Comparison of ENCODE assay signal across 8 cellular contexts in the genomic region with DNA sequence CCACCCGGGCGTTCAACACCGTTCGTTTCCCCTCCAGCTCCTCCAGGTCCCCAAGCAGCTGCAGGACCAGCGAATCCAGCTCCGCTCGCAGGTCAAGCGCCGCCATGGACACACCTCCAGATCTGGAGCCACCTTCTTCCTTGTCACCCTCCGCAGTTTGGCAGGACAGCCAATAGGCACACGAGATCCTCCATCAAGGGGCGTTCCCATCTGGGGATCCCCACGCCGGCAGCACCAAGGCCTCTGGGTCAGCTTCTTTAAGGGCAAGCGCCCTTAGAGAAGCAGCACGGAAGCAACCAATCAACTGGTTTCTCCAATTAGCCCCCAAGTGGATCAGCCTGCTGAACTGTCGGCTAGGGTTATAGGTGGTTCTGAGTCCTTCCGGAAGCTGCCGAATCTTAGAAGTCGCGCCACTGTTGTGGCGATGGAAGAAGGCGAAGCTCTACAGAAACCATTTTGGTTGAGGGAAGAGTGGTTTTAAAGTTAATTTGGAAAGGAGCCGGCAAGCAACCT. TPM values are rescaled to one million over a fixed set of nuclear protein-coding genes. Genes with fewer than 3 reads are reported as not detected.
A peak's percentile ranks its signal among the peaks of the same experiment; 100 is the strongest.
DNase-seq lines count a peak whose midpoint lies in the region; ATAC-seq, FAIRE-seq and TF ChIP-seq lines count a peak whose summit lies in the region.

No MANE protein-coding gene starts in this region.

- FAIRE-seq in HepG2 (lab: Jason Lieb, UNC): peak; percentile 83

- no peaks in the 10 kb centered on the region for H3K9me3 Mint-ChIP-seq in CD14-positive monocyte

- TF ChIP-seq RAD21 in HepG2 (CRISPR knock-in tag; IDR thresholded peaks at IDR 0.05): 0 out of 2 replicates have a peak, but pooled peaks have one; percentile 10

- CTCF ChIA-PET in HepG2 (lab: Yijun Ruan, JAX; ENCODE audit: low intra/inter-chr PET ratio, low total read pairs): no interaction called here

- peaks cover 34% of the 10 kb centered on the region for H3K4me1 ChIP-seq in HepG2 (ENCODE audit: insufficient read depth, low read length)

- H3K9me3 ChIP-seq in HepG2 (ENCODE audit: low read length): no peaks in the 10 kb centered on the region

- peak; percentile 81 for ATAC-seq in GM19395 (IDR thresholded peaks at IDR 0.05; ENCODE audit: unreplicated experiment)
- peak; percentile 46 for ATAC-seq in HG03558 (IDR thresholded peaks at IDR 0.05; ENCODE audit: extremely low read depth, unreplicated experiment)
- ATAC-seq in HepG2: peak; percentile 88

- H3K4me3 Mint-ChIP-seq in CD14-positive monocyte: peak overlapping the region; percentile 99 to 100

- H3K9ac ChIP-seq in HepG2 (ENCODE audit: insufficient read depth, low read depth, low read length): peak overlapping the region; percentile 83

- peaks cover 22 to 35% of the 10 kb centered on the region in 2 experiments for H3K36me3 ChIP-seq in HepG2 (replicated peaks in 1 of 2; ENCODE audit: control insufficient read depth in 1 of 2, insufficient read depth in 2 of 2, low read length in 2 of 2)

- peak overlapping the region; percentile 78 to 99 (median 94) for H3K4me3 ChIP-seq in HepG2 (replicated peaks in 1 of 3; ENCODE audit: insufficient read depth in 1 of 3, low read depth in 2 of 3, low read length in 3 of 3)

- TF ChIP-seq POLR2A in HepG2 (IDR thresholded peaks at IDR 0.05; ENCODE audit: insufficient read depth in 1 of 2, low read depth in 2 of 2, low read length in 2 of 2): peak; percentile 73 to 89

- intact Hi-C loops in CD14-positive monocyte (cut with micrococcal nuclease): loop anchor here in 1 of 2 donors (5.0 kb wide), 1 partner anchor 165 kb away; no protein-coding TSS in a partner anchor
- intact Hi-C loops in HepG2 (cut with micrococcal nuclease; ENCODE audit: unreplicated experiment): loop anchor here (1.0 to 5.0 kb wide), 2 partner anchors 13 to 750 kb away; a partner anchor contains a TSS

- TF ChIP-seq CTCF in CD14-positive monocyte (IDR thresholded peaks at IDR 0.05) (no peak), HepG2 (CRISPR knock-in tag; IDR thresholded peaks at IDR 0.05) (no peak)

- H3K27me3 Mint-ChIP-seq in CD14-positive monocyte (ENCODE audit: low read depth in 3 of 3): peaks cover 0 to 4% (median 4%) of the 10 kb centered on the region in 3 donors

- H3K79me2 ChIP-seq in HepG2 (ENCODE audit: insufficient read depth, low read length): peaks cover 23% of the 10 kb centered on the region

- H3K27ac ChIP-seq in HepG2 (ENCODE audit: extremely low read length, insufficient read depth, low read length): peak overlapping the region; percentile 80

- peak overlapping the region; percentile 93 for H2AFZ ChIP-seq in HepG2 (ENCODE audit: low read length)

- peaks cover 58 to 59% of the 10 kb centered on the region in 2 donors for H3K36me3 Mint-ChIP-seq in CD14-positive monocyte

- peaks cover 0 to 4% of the 10 kb centered on the region in 2 experiments; a peak in 1 of 5 replicates for H3K27me3 ChIP-seq in HepG2 (ENCODE audit: control insufficient read depth in 1 of 2, insufficient read depth in 2 of 2, low read length in 2 of 2)

- under 1% methylated on average over 9 of the region's 24 CpGs for WGBS in HepG2 (ENCODE audit: low lambda C conversion rate)

- POLR2A ChIA-PET in HepG2 (lab: Yijun Ruan, JAX): interaction anchor here (0.6 to 4.6 kb wide), 12 partner anchors 9 to 1147 kb away, joined by 3 to 120 read pairs (median 7); a partner anchor contains a TSS

- peak overlapping the region; percentile 97 to 99 (median 99) for H3K27ac Mint-ChIP-seq in CD14-positive monocyte

- TSS peak; percentile 75 for BruUV-seq in HepG2 (replicated peaks; lab: Mats Ljungman, UMichigan)

- H4K20me1 ChIP-seq in HepG2 (ENCODE audit: insufficient read depth, low read length): no peaks in the 10 kb centered on the region; the same call in 1 of the 2 replicates

- TF ChIP-seq EP300 in HepG2 (IDR thresholded peaks at IDR 0.05; ENCODE audit: low read depth in 2 of 2, low read length in 2 of 2) (no peak), HepG2 (CRISPR knock-in tag; IDR thresholded peaks at IDR 0.05; ENCODE audit: borderline replicate concordance) (no peak)

- peaks cover 27% of the 10 kb centered on the region for H3K4me1 Mint-ChIP-seq in CD14-positive monocyte

- in situ Hi-C loops in HepG2 (cut with HindIII; ENCODE audit: extremely low pct_ligation_motif_present, low pct_unique_long_range_greater_than_20kb): no loop called here

- peak overlapping the region; percentile 89 for H3K4me2 ChIP-seq in HepG2 (ENCODE audit: low read depth, low read length)

- DNase-seq in CD14-positive monocyte (ENCODE audit: low spot score) (peak; percentile 84), NCI-H748 (lab: John Stamatoyannopoulos, UW; ENCODE audit: unreplicated experiment) (peak; percentile 91), dermis blood vessel endothelial cell (peak; percentile 97), HepG2 (ENCODE audit: low spot score) (peak; percentile 96)
- peak; percentile 63 to 82 for DNase-seq in activated CD4-positive, alpha-beta T cell treated with anti-CD3 and anti-CD28 coated beads, Interleukin-2, amount 50 U/mL, for 24 hours (ENCODE audit: low read depth in 1 of 2, low spot score in 1 of 2)
- peak; percentile 80 for DNase-seq in stimulated activated CD4-positive, alpha-beta T cell treated with anti-CD3 and anti-CD28 coated beads, Interleukin-4, amount 100 ng/mL, for 1 hour

TF ChIP-seq in HepG2, 621 proteins besides CTCF, POLR2A, EP300 and RAD21 (continues in another document):
- TF ChIP-seq HIVEP1 (CRISPR knock-in tag; IDR thresholded peaks at IDR 0.05) (peak; percentile 65), KDM1A (CRISPR knock-in tag; IDR thresholded peaks at IDR 0.05) (0 out of 2 replicates have a peak, but pooled peaks have one; percentile 7), THYN1 (CRISPR knock-in tag; IDR thresholded peaks at IDR 0.05; ENCODE audit: borderline replicate concordance, low read depth) (no peak)

RNA-seq across cellular contexts. Expression of a gene that starts 0.6 kb away (rescaled TPM):
- polyA plus RNA-seq in CD14-positive monocyte (10 to 100 TPM; 57.6 to 58.5 TPM), HepG2 (2011; rRNA removed) (158 and 167 TPM in 2 replicates)
- total RNA-seq in dermis blood vessel endothelial cell (92.1 and 98.0 TPM in 2 replicates), HepG2 (2016; rRNA removed; fragmentation: Illumina TruSeq; extraction: Trizol) (142 and 153 TPM in 2 replicates)
- 85.2 and 85.6 TPM in 2 replicates for total RNA-seq in HepG2 (2016; cell fraction: cytosol; rRNA removed; fragmentation: Illumina TruSeq; extraction: Trizol; ENCODE audit: low read depth)
- 148 and 152 TPM in 2 replicates for total RNA-seq in HepG2 (2016; cell fraction: insoluble cytoplasmic fraction; rRNA removed; fragmentation: Illumina TruSeq; extraction: Trizol)
- 114 and 119 TPM in 2 replicates for total RNA-seq in HepG2 (2016; cell fraction: membrane; rRNA removed; fragmentation: Illumina TruSeq; extraction: Trizol)
- 83.0 and 87.0 TPM in 2 replicates for total RNA-seq in HepG2 (2016; cell fraction: nucleus; rRNA removed; fragmentation: Illumina TruSeq; extraction: Trizol)
- 161 and 264 TPM in 2 replicates for polyA plus RNA-seq in HepG2 (2011; cell fraction: cytosol; rRNA removed)
- 321 and 379 TPM in 2 replicates for polyA plus RNA-seq in HepG2 (2011; cell fraction: nucleus; rRNA removed)
- 91.4 and 129 TPM in 2 replicates for polyA plus RNA-seq in HepG2 (2012)
- 122 and 142 TPM in 2 replicates for polyA plus RNA-seq in HepG2 (2016; cell fraction: cytosol; fragmentation: Illumina TruSeq; extraction: Trizol; ENCODE audit: low read depth)
- 167 and 186 TPM in 2 replicates for polyA plus RNA-seq in HepG2 (2016; cell fraction: insoluble cytoplasmic fraction; fragmentation: Illumina TruSeq; extraction: Trizol; ENCODE audit: low read depth)
- polyA plus RNA-seq in HepG2 (2016; cell fraction: membrane; fragmentation: Illumina TruSeq; extraction: Trizol; ENCODE audit: low read depth): 126 and 131 TPM in 2 replicates
- polyA plus RNA-seq in HepG2 (2016; cell fraction: nucleus; fragmentation: Illumina TruSeq; extraction: Trizol; ENCODE audit: insufficient read depth, low read depth): 177 and 185 TPM in 2 replicates
- polyA minus RNA-seq in HepG2 (2011; rRNA and poly(A)+ RNA removed; ENCODE audit: low replicate concordance): 143 and 197 TPM in 2 replicates
- polyA minus RNA-seq in HepG2 (2011; cell fraction: cytosol; rRNA and poly(A)+ RNA removed): 41.3 and 41.8 TPM in 2 replicates
- polyA minus RNA-seq in HepG2 (2011; cell fraction: nucleus; rRNA and poly(A)+ RNA removed): 91.3 and 103 TPM in 2 replicates

RNA-seq across cellular contexts. Expression of a gene that starts 13.8 kb away (rescaled TPM):
- polyA plus RNA-seq in CD14-positive monocyte (100 to 1,000 TPM in 1 of 2 donors, 10 to 100 TPM in 1; 72.2 to 102 TPM), HepG2 (2011; rRNA removed) (39.5 and 39.6 TPM in 2 replicates)
- total RNA-seq in dermis blood vessel endothelial cell (36.9 and 56.6 TPM in 2 replicates), HepG2 (2016; rRNA removed; fragmentation: Illumina TruSeq; extraction: Trizol) (10.8 and 14.8 TPM in 2 replicates)
- 8.0 and 13.0 TPM in 2 replicates for total RNA-seq in HepG2 (2016; cell fraction: cytosol; rRNA removed; fragmentation: Illumina TruSeq; extraction: Trizol; ENCODE audit: low read depth)
- 7.6 and 15.8 TPM in 2 replicates for total RNA-seq in HepG2 (2016; cell fraction: insoluble cytoplasmic fraction; rRNA removed; fragmentation: Illumina TruSeq; extraction: Trizol)
- 16.2 and 20.0 TPM in 2 replicates for total RNA-seq in HepG2 (2016; cell fraction: membrane; rRNA removed; fragmentation: Illumina TruSeq; extraction: Trizol)
- 20.9 and 28.1 TPM in 2 replicates for total RNA-seq in HepG2 (2016; cell fraction: nucleus; rRNA removed; fragmentation: Illumina TruSeq; extraction: Trizol)
- polyA plus RNA-seq in HepG2 (2011; cell fraction: cytosol; rRNA removed): 19.5 and 25.1 TPM in 2 replicates
- 126 and 152 TPM in 2 replicates for polyA plus RNA-seq in HepG2 (2011; cell fraction: nucleus; rRNA removed)
- 18.3 and 19.5 TPM in 2 replicates for polyA plus RNA-seq in HepG2 (2012)
- 10.6 and 15.8 TPM in 2 replicates for polyA plus RNA-seq in HepG2 (2016; cell fraction: cytosol; fragmentation: Illumina TruSeq; extraction: Trizol; ENCODE audit: low read depth)
- 14.2 and 24.0 TPM in 2 replicates for polyA plus RNA-seq in HepG2 (2016; cell fraction: insoluble cytoplasmic fraction; fragmentation: Illumina TruSeq; extraction: Trizol; ENCODE audit: low read depth)
- polyA plus RNA-seq in HepG2 (2016; cell fraction: membrane; fragmentation: Illumina TruSeq; extraction: Trizol; ENCODE audit: low read depth): 22.4 and 27.8 TPM in 2 replicates
- 91.6 and 101 TPM in 2 replicates for polyA plus RNA-seq in HepG2 (2016; cell fraction: nucleus; fragmentation: Illumina TruSeq; extraction: Trizol; ENCODE audit: insufficient read depth, low read depth)
- polyA minus RNA-seq in HepG2 (2011; rRNA and poly(A)+ RNA removed; ENCODE audit: low replicate concordance): 47.1 and 49.5 TPM in 2 replicates
- 13.8 and 15.2 TPM in 2 replicates for polyA minus RNA-seq in HepG2 (2011; cell fraction: cytosol; rRNA and poly(A)+ RNA removed)
- 62.4 and 69.0 TPM in 2 replicates for polyA minus RNA-seq in HepG2 (2011; cell fraction: nucleus; rRNA and poly(A)+ RNA removed)

Comparison
In these comparisons a context has a peak if more than half of its experiments do, and no peak if none do; other contexts are left out.
1. Peak in every context shown above with its lines: DNase-seq, ATAC-seq, H3K4me3 ChIP-seq and H3K27ac ChIP-seq.